8 cellular contexts compared by ENCODE assay signal in genomic region chr10:78407009-78407711, GRCh38.
A peak's percentile ranks its signal among the peaks of the same experiment; 100 is the strongest.
DNase-seq lines count a peak whose midpoint lies in the region; ATAC-seq and TF ChIP-seq lines count a peak whose summit lies in the region.

No MANE protein-coding gene starts in this region.

- H3F3A ChIP-seq in GM23248 (ENCODE audit: insufficient read depth): no peaks in the 10 kb centered on the region

- no peaks in the 10 kb centered on the region for H3K9me2 ChIP-seq in GM23248 (ENCODE audit: insufficient read depth)

- H3K4me2 ChIP-seq in GM23248 (ENCODE audit: unreplicated experiment): no peak overlapping the region

- no peaks in the 10 kb centered on the region for H3K79me2 ChIP-seq in GM23248 (ENCODE audit: insufficient read depth)

- WGBS in mesodermal cell (ENCODE audit: insufficient coverage in 2 of 2), 2 experiments: 10 to 13% methylated on average over 13 to 15 of the region's 20 CpGs
- 91 to 94% methylated on average over 18 to 20 of the region's 20 CpGs for WGBS in GM23248 (ENCODE audit: low coverage in 1 of 2, low lambda C conversion rate in 2 of 2, missing lambda C conversion rate in 2 of 2), 2 experiments

- H3K4me1 Mint-ChIP-seq in CD4-positive, CD25-positive, alpha-beta regulatory T cell: peaks cover 0 to 12% (median 3%) of the 10 kb centered on the region in 4 donors

- no peak overlapping the region for H2AFZ ChIP-seq in GM23248

- H3K27me3 Mint-ChIP-seq in CD4-positive, CD25-positive, alpha-beta regulatory T cell: peaks cover 16% of the 10 kb centered on the region

- no peak overlapping the region for H3K9ac ChIP-seq in GM23248

- H4K20me1 ChIP-seq in GM23248 (ENCODE audit: insufficient read depth): no peaks in the 10 kb centered on the region

- DNase-seq in CD4-positive, CD25-positive, alpha-beta regulatory T cell: peak; percentile 5 to 75 (median 41)
- DNase-seq in NCI-H226: peak; percentile 86
- DNase-seq in activated CD8-positive, alpha-beta memory T cell treated with anti-CD3 and anti-CD28 coated beads, Interleukin-2, amount 50 U/mL, for 48 hours: peak; percentile 79
- peak; percentile 92 for DNase-seq in epithelial cell of esophagus (ENCODE audit: low read depth)
- DNase-seq in stimulated activated CD8-positive, alpha-beta memory T cell treated with anti-CD3 and anti-CD28 coated beads, Interleukin-4, amount 100 ng/mL, for 24 hours (ENCODE audit: low read depth): peak; percentile 49
- no peak for DNase-seq in GM23248

- peak overlapping the region in 1 of 3 donors; percentile 32 for H3K27ac Mint-ChIP-seq in CD4-positive, CD25-positive, alpha-beta regulatory T cell

- H3K4me3 ChIP-seq in CD4-positive, CD25-positive, alpha-beta regulatory T cell (ENCODE audit: low read depth, low read length): peak overlapping the region; percentile 13
- no peak overlapping the region for H3K4me3 ChIP-seq in epithelial cell of esophagus (ENCODE audit: low read length)
- H3K4me3 ChIP-seq in mesodermal cell (ENCODE audit: extremely low read depth, insufficient read depth, low read length, poor library complexity, severe bottlenecking): peak overlapping the region; percentile 51
- H3K4me3 ChIP-seq in GM23248: no peak overlapping the region

- no peaks in the 10 kb centered on the region for H3K36me3 ChIP-seq in CD4-positive, CD25-positive, alpha-beta regulatory T cell (ENCODE audit: control insufficient read depth, insufficient read depth, low read length)
- no peaks in the 10 kb centered on the region for H3K36me3 ChIP-seq in mesodermal cell (ENCODE audit: control insufficient read depth, insufficient read depth, low read length)
- H3K36me3 ChIP-seq in GM23248 (ENCODE audit: low read depth): no peaks in the 10 kb centered on the region

- H3K27ac ChIP-seq in CD4-positive, CD25-positive, alpha-beta regulatory T cell (ENCODE audit: insufficient read depth, low read length, poor library complexity, severe bottlenecking): no peak overlapping the region
- H3K27ac ChIP-seq in mesodermal cell (ENCODE audit: low read depth, low read length, severe bottlenecking): peak overlapping the region; percentile 95
- no peak overlapping the region for H3K27ac ChIP-seq in GM23248

- peaks cover 5% of the 10 kb centered on the region for H3K4me1 ChIP-seq in CD4-positive, CD25-positive, alpha-beta regulatory T cell (ENCODE audit: control insufficient read depth, insufficient read depth, low read length, poor library complexity, severe bottlenecking)
- H3K4me1 ChIP-seq in mesodermal cell (ENCODE audit: control insufficient read depth, insufficient read depth, low read length, poor library complexity, severe bottlenecking) (peaks cover 17% of the 10 kb centered on the region), GM23248 (ENCODE audit: insufficient read depth) (peaks cover 10% of the 10 kb centered on the region; the same call in 1 of the 2 replicates)

- no peak for TF ChIP-seq CTCF in epithelial cell of esophagus (IDR thresholded peaks at IDR 0.05; ENCODE audit: insufficient read depth, low read depth, low read length, missing control alignments)

- peak overlapping the region in 2 of 4 donors; percentile 77 to 88 for H3K4me3 Mint-ChIP-seq in CD4-positive, CD25-positive, alpha-beta regulatory T cell

- H3K9me3 ChIP-seq in CD4-positive, CD25-positive, alpha-beta regulatory T cell (ENCODE audit: control insufficient read depth in 2 of 2, low read length in 2 of 2): no peaks in the 10 kb centered on the region
- H3K9me3 ChIP-seq in mesodermal cell (ENCODE audit: control insufficient read depth, low read length) (no peaks in the 10 kb centered on the region), GM23248 (ENCODE audit: low read depth) (no peaks in the 10 kb centered on the region)

- no peaks in the 10 kb centered on the region for H3K36me3 Mint-ChIP-seq in CD4-positive, CD25-positive, alpha-beta regulatory T cell

- in situ Hi-C loops in GM23248 (cut with MboI): no loop called here

- ATAC-seq in CD4-positive, CD25-positive, alpha-beta regulatory T cell (ENCODE audit: low read depth in 2 of 2): peak in 1 of 2 donors; percentile 45
- ATAC-seq in HG02588 (IDR thresholded peaks at IDR 0.05; ENCODE audit: unreplicated experiment): peak; percentile 55

- peaks cover 0 to 1% (median 0%) of the 10 kb centered on the region in 7 donors for H3K9me3 Mint-ChIP-seq in CD4-positive, CD25-positive, alpha-beta regulatory T cell

- peaks cover 3% of the 10 kb centered on the region for H3K27me3 ChIP-seq in CD4-positive, CD25-positive, alpha-beta regulatory T cell (ENCODE audit: control insufficient read depth, insufficient read depth, low read length)
- no peaks in the 10 kb centered on the region for H3K27me3 ChIP-seq in GM23248 (replicated peaks; ENCODE audit: insufficient read depth)

Comparison
In these comparisons a context has a peak if more than half of its experiments do, and no peak if none do; other contexts are left out.
1. H3K4me3 ChIP-seq: peak in CD4-positive, CD25-positive, alpha-beta regulatory T cell (single experiment) and mesodermal cell (single experiment); none in epithelial cell of esophagus (single experiment) and GM23248 (single experiment).